ENCODE assay signal across 22 cellular contexts in the genomic region with DNA sequence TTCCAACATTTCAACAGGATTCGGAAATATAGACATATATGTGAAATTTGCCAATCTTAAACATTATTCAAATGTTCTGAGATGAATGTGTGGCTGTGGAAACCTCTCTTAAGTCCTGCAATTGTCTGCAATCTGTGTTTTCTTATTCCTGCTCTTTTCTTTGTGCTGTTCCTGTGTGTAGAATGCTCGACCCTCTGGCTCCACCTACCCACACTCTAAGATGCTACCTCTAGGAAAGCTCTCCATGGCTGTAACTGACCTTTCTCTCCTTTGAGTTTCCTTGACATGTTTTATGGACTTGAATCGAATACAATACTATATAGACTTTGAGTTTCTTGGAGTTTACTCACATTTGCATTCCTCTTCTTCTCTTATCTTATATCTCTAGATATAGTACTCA.
DNase-seq lines count a peak whose midpoint lies in the region; ATAC-seq and TF ChIP-seq lines count a peak whose summit lies in the region.
"Had no signal": no experiment of that assay in that cellular context is flagged by ENCODE, and none has a peak within 500 bp of the region (broad histone marks: within the 10 kb centered on the region; RNA-seq: fewer than 3 reads in every experiment).

No MANE protein-coding gene starts in this region.

- 0 out of 2 replicates have a peak, but pooled peaks cover 3% of the 10 kb centered on the region for H3K27me3 ChIP-seq in DOHH2 (ENCODE audit: control insufficient read depth, low read length)
- no peaks in the 10 kb centered on the region for H3K27me3 ChIP-seq in neural cell (ENCODE audit: insufficient read depth, low read depth, low read length)
- no peaks in the 10 kb centered on the region for H3K27me3 ChIP-seq in left ventricle myocardium inferior (ENCODE audit: low read depth)
- H3K27me3 ChIP-seq: gastrocnemius medialis, transverse colon had no signal

- no peak for ATAC-seq in HG03159 (IDR thresholded peaks at IDR 0.05; ENCODE audit: unreplicated experiment)
- ATAC-seq: gastrocnemius medialis; HCT116; Panc1; stimulated activated naive CD8-positive, alpha-beta T cell treated with anti-CD3 and anti-CD28 coated beads, Interleukin-15, Interleukin-2, amounts not matched to agents 100 U/mL and 50 U/mL, for 24 hours had no signal

- H3K9me3 ChIP-seq in DOHH2 (ENCODE audit: control insufficient read depth, insufficient read depth, low read length) (no peaks in the 10 kb centered on the region), neural cell (ENCODE audit: low read length) (no peaks in the 10 kb centered on the region), left ventricle myocardium inferior (replicated peaks) (no peaks in the 10 kb centered on the region)
- H3K9me3 ChIP-seq: gastrocnemius medialis, prostate gland, transverse colon had no signal

- H3F3A ChIP-seq in DOHH2 (ENCODE audit: control insufficient read depth, insufficient read depth): no peaks in the 10 kb centered on the region
- no peaks in the 10 kb centered on the region for H3F3A ChIP-seq in neural cell (ENCODE audit: insufficient read depth, low read length, poor library complexity, severe bottlenecking)

- TF ChIP-seq CTCF in DOHH2 (IDR thresholded peaks at IDR 0.05; ENCODE audit: low read depth, low read length, poor library complexity, severe bottlenecking) (peak; percentile 11), epithelial cell of proximal tubule (conservative IDR thresholded peaks at IDR 0.05; ENCODE audit: low read depth, low read length) (peak; percentile 14), neural cell (IDR thresholded peaks at IDR 0.05; ENCODE audit: poor library complexity, severe bottlenecking) (peak; percentile 58), left ventricle myocardium inferior (IDR thresholded peaks at IDR 0.05; ENCODE audit: borderline replicate concordance) (no peak)

- DNase-seq in NCI-H146 (lab: John Stamatoyannopoulos, UW) (peak; percentile 23), epithelial cell of proximal tubule (ENCODE audit: low read depth) (no peak), left ventricle myocardium inferior (no peak), putamen (ENCODE audit: low spot score) (no peak)
- DNase-seq: activated CD4-positive, alpha-beta T cell treated with anti-CD3 and anti-CD28 coated beads for 1 hour; activated naive CD4-positive, alpha-beta T cell treated with anti-CD3 and anti-CD28 coated beads, Interleukin-2, amount 50 U/mL, for 16 hours; anterior cingulate cortex; central memory CD4-positive, alpha-beta T cell; gastrocnemius medialis; Kasumi-1; NCI-H1092 treated with DMSO at 0.1 percent for 48 hours; NCI-H2081 treated with DMSO at 0.1 percent for 48 hours; NCI-H526; stimulated activated CD4-positive, alpha-beta T cell treated with anti-CD3 and anti-CD28 coated beads, Interleukin-4, amount 100 ng/mL, for 1 hour; stimulated activated naive CD8-positive, alpha-beta T cell treated with anti-CD3 and anti-CD28 coated beads, Interleukin-15, Interleukin-2, amounts not matched to agents 100 U/mL and 50 U/mL, for 24 hours; transverse colon had no signal

- H3K79me2 ChIP-seq in DOHH2 (ENCODE audit: control insufficient read depth, low read length) (no peaks in the 10 kb centered on the region), neural cell (replicated peaks; ENCODE audit: insufficient read depth, low read length) (no peaks in the 10 kb centered on the region)

- H3K4me3 ChIP-seq in DOHH2 (ENCODE audit: low read length): no peak overlapping the region
- H3K4me3 ChIP-seq in epithelial cell of proximal tubule (ENCODE audit: low read depth, low read length): no peak overlapping the region
- H3K4me3 ChIP-seq in neural cell (ENCODE audit: low read length): no peak overlapping the region
- H3K4me3 ChIP-seq in left ventricle myocardium inferior: no peak overlapping the region
- H3K4me3 ChIP-seq: gastrocnemius medialis, prostate gland, transverse colon had no signal

- H3K9ac ChIP-seq in neural cell (ENCODE audit: low read length): no peak overlapping the region

- no peak for TF ChIP-seq EP300 in neural cell (conservative IDR thresholded peaks at IDR 0.05; ENCODE audit: poor library complexity, severe bottlenecking)

- H2AFZ ChIP-seq in neural cell (ENCODE audit: low read depth, low read length): no peak overlapping the region

- H3K4me1 ChIP-seq in DOHH2 (ENCODE audit: control insufficient read depth, low read length) (peaks cover 4% of the 10 kb centered on the region), left ventricle myocardium inferior (no peaks in the 10 kb centered on the region)
- H3K4me1 ChIP-seq: gastrocnemius medialis, prostate gland, transverse colon had no signal

- H3K36me3 ChIP-seq in DOHH2 (ENCODE audit: control insufficient read depth, low read length) (no peaks in the 10 kb centered on the region), neural cell (ENCODE audit: insufficient read depth, low read length) (no peaks in the 10 kb centered on the region), left ventricle myocardium inferior (no peaks in the 10 kb centered on the region)
- H3K36me3 ChIP-seq: gastrocnemius medialis, prostate gland, transverse colon had no signal

- intact Hi-C loops in left ventricle myocardium inferior (cut with micrococcal nuclease): no loop called here

- H4K20me1 ChIP-seq in DOHH2 (ENCODE audit: control insufficient read depth, insufficient read depth, low read depth, low read length) (no peaks in the 10 kb centered on the region), neural cell (ENCODE audit: insufficient read depth) (no peaks in the 10 kb centered on the region)

- H3K27ac ChIP-seq in DOHH2 (ENCODE audit: low read depth, low read length) (no peak overlapping the region), neural cell (ENCODE audit: low read length) (no peak overlapping the region), left ventricle myocardium inferior (replicated peaks) (no peak overlapping the region)
- H3K27ac ChIP-seq: gastrocnemius medialis, prostate gland, transverse colon had no signal

- H3K4me2 ChIP-seq in DOHH2 (ENCODE audit: low read length) (no peak overlapping the region), neural cell (ENCODE audit: low read length) (no peak overlapping the region)

- H3K9me2 ChIP-seq in DOHH2 (replicated peaks; ENCODE audit: control insufficient read depth, low read length) (no peaks in the 10 kb centered on the region), neural cell (ENCODE audit: insufficient read depth, low read length) (no peaks in the 10 kb centered on the region)

- peak; percentile 57 for TF ChIP-seq RAD21 in neural cell (conservative IDR thresholded peaks at IDR 0.05)

TF ChIP-seq in neural cell, 6 proteins besides CTCF, POLR2A, EP300 and RAD21:
- TF ChIP-seq MXI1 (conservative IDR thresholded peaks at IDR 0.05; ENCODE audit: poor library complexity, severe bottlenecking): no peak
- TF ChIP-seq, protein P1, sequence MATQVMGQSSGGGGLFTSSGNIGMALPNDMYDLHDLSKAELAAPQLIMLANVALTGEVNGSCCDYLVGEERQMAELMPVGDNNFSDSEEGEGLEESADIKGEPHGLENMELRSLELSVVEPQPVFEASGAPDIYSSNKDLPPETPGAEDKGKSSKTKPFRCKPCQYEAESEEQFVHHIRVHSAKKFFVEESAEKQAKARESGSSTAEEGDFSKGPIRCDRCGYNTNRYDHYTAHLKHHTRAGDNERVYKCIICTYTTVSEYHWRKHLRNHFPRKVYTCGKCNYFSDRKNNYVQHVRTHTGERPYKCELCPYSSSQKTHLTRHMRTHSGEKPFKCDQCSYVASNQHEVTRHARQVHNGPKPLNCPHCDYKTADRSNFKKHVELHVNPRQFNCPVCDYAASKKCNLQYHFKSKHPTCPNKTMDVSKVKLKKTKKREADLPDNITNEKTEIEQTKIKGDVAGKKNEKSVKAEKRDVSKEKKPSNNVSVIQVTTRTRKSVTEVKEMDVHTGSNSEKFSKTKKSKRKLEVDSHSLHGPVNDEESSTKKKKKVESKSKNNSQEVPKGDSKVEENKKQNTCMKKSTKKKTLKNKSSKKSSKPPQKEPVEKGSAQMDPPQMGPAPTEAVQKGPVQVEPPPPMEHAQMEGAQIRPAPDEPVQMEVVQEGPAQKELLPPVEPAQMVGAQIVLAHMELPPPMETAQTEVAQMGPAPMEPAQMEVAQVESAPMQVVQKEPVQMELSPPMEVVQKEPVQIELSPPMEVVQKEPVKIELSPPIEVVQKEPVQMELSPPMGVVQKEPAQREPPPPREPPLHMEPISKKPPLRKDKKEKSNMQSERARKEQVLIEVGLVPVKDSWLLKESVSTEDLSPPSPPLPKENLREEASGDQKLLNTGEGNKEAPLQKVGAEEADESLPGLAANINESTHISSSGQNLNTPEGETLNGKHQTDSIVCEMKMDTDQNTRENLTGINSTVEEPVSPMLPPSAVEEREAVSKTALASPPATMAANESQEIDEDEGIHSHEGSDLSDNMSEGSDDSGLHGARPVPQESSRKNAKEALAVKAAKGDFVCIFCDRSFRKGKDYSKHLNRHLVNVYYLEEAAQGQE (IDR thresholded peaks at IDR 0.05; ENCODE audit: borderline replicate concordance): no peak
- no peak for TF ChIP-seq POLR2AphosphoS5 (IDR thresholded peaks at IDR 0.05)
- TF ChIP-seq EZH2 (IDR thresholded peaks at IDR 0.05; ENCODE audit: borderline replicate concordance, insufficient read depth, low read length, poor library complexity, severe bottlenecking): no peak
- peak; percentile 46 for TF ChIP-seq SMC3 (conservative IDR thresholded peaks at IDR 0.05; ENCODE audit: poor library complexity)
